In the genomic region with DNA sequence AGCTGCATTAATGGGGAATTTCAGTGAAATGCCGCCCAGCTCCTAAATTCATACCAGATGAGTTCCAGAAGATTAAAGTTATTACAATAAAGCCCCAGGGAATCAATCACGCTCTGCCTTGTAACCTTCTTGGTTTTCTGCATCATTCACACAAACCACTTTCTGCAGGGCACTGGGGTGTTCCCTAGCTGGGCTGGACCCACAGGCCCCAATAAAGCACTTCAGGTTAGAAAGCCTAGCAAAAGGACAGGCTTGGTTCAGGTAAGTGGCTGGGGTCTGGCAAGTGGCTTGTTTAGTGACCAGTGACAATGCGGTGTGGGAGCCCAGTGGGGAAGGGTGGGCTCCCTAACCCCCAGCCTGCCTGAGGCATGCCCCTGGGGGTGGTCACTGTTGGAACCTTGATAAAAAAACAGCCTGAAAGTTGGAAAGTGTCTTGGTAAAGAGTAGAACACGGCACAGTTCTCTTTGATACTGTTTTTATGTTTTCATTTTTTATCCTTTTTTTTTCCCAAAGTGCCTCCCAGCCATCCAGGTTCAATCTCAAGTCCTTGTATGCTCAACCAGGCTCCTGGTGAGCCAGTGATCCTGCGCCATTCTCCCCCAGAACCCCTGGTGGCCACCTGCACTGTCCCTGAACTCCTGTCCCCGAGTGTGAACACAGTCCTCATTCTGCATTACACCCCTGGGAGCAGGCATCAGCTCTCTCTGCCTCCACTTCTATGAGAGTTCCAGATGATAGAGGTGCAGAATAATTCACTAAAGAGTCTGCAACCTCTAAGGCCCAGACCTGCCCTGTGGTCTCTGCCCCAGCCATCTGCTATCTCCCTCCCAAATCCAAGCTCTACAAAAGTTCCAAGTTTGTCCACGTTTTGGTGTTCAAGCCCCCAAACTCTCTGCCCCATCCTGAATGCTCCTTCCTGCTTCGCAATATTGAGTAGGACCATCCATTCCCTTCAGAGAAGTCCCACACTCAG, we compare ENCODE assay signal across 23 cellular contexts. TPM values are rescaled to one million over a fixed set of nuclear protein-coding genes. Genes with fewer than 3 reads are reported as not detected.
DNase-seq lines count a peak whose midpoint lies in the region; TF ChIP-seq lines count a peak whose summit lies in the region.
"Had no signal": no experiment of that assay in that cellular context is flagged by ENCODE, and none has a peak within 500 bp of the region (broad histone marks: within the 10 kb centered on the region; RNA-seq: fewer than 3 reads in every experiment).

No MANE protein-coding gene starts in this region.

- H3K4me1 ChIP-seq in testis, result no peaks in the 10 kb centered on the region
- H3K4me1 ChIP-seq: prostate gland, suprapubic skin had no signal

- peaks cover 56% of the 10 kb centered on the region for H3K27me3 Mint-ChIP-seq in nephron (ENCODE audit: low read depth)

- TF ChIP-seq CTCF in nephron (IDR thresholded peaks at IDR 0.05; ENCODE audit: unreplicated experiment in 3 of 3) (no peak), testis (IDR thresholded peaks at IDR 0.05) (no peak)

- peak overlapping the region; percentile 44 to 59 (median 54) for H3K27ac Mint-ChIP-seq in nephron
- H3K27ac Mint-ChIP-seq: memory B cell; natural killer cell treated with Interleukin-12 subunit alpha and Interleukin-12 subunit beta and Interleukin-15 and Interleukin-18, amount 100 ng/mL, for 72 hours had no signal

- H3K9me3 ChIP-seq in testis, result no peaks in the 10 kb centered on the region
- H3K9me3 ChIP-seq: prostate gland, suprapubic skin had no signal

- no peak for TF ChIP-seq POLR2A in testis (IDR thresholded peaks at IDR 0.05)

- no peaks in the 10 kb centered on the region for H3K36me3 ChIP-seq in testis (ENCODE audit: low read depth, missing control alignments)
- H3K36me3 ChIP-seq: prostate gland, suprapubic skin had no signal

- intact Hi-C loops in testis (cut with DNase I; ENCODE audit: low total_unique reads), result no loop called here

- H3K36me3 Mint-ChIP-seq in nephron (ENCODE audit: low read depth), result no peaks in the 10 kb centered on the region
- H3K36me3 Mint-ChIP-seq: memory B cell; natural killer cell treated with Interleukin-12 subunit alpha and Interleukin-12 subunit beta and Interleukin-15 and Interleukin-18, amount 100 ng/mL, for 72 hours had no signal

- 78 to 84% methylated on average over 8 of the region's 8 CpGs for WGBS in testis, 2 donors

- H3K9me3 Mint-ChIP-seq in nephron, result peaks cover 3% of the 10 kb centered on the region
- H3K9me3 Mint-ChIP-seq: natural killer cell treated with Interleukin-12 subunit alpha and Interleukin-12 subunit beta and Interleukin-15 and Interleukin-18, amount 100 ng/mL, for 72 hours had no signal

- H3K4me3 Mint-ChIP-seq in nephron, result no peak overlapping the region
- H3K4me3 Mint-ChIP-seq: memory B cell; natural killer cell treated with Interleukin-12 subunit alpha and Interleukin-12 subunit beta and Interleukin-15 and Interleukin-18, amount 100 ng/mL, for 72 hours had no signal

- H3K4me3 ChIP-seq in testis, result no peak overlapping the region
- H3K4me3 ChIP-seq: prostate gland, smooth muscle cell, suprapubic skin had no signal

- peaks cover 32% of the 10 kb centered on the region for H3K4me1 Mint-ChIP-seq in nephron

- DNase-seq in AG08395 (ENCODE audit: low spot score), result peak; percentile 54
- peak; percentile 64 for DNase-seq in GM03348 (ENCODE audit: low spot score)
- DNase-seq in amniotic stem cell (lab: John Stamatoyannopoulos, UW), result peak; percentile 9
- DNase-seq in NCI-H1417 (lab: John Stamatoyannopoulos, UW), result no peak
- DNase-seq in middle frontal gyrus (ENCODE audit: extremely low spot score, low spot score), result no peak
- DNase-seq in SKM-1 (lab: John Stamatoyannopoulos, UW; ENCODE audit: unreplicated experiment), result no peak
- no peak for DNase-seq in testis
- DNase-seq: activated CD4-positive, alpha-beta T cell treated with anti-CD3 and anti-CD28 coated beads, Interleukin-2, amount 50 U/mL, for 1 hour; activated naive CD4-positive, alpha-beta T cell treated with anti-CD3 and anti-CD28 coated beads, Interleukin-2, amount 50 U/mL, for 16 hours; activated T-cell treated with anti-CD3 and anti-CD28 coated beads, Interleukin-2, amount 50 U/mL, for 1 hour; Kasumi-1; kidney glomerular epithelial cell; NCI-H1105; NCI-H526 treated with DMSO at 0.1 percent for 48 hours; OCI-M1; SHP77; T-helper 1 cell had no signal

- no peak overlapping the region for H3K27ac ChIP-seq in testis
- H3K27ac ChIP-seq: prostate gland, suprapubic skin had no signal

- H3K27me3 ChIP-seq in testis, result no peaks in the 10 kb centered on the region

RNA-seq across cellular contexts. Expression of a gene that starts 14.9 kb away (rescaled TPM):
- 10 to 100 TPM in 1 of 2 donors, 1 to 10 TPM in 1; 9.8 to 12.0 TPM for total RNA-seq in testis
- polyA plus RNA-seq in testis (ENCODE audit: insufficient read depth, low read depth, low replicate concordance), result 87.7 TPM

Comparison
In these comparisons a context has a peak if more than half of its experiments do, and no peak if none do; other contexts are left out.
1. DNase-seq: peak in AG08395 (single experiment), GM03348 (single experiment) and amniotic stem cell (single experiment); none in NCI-H1417 (0 of 3), middle frontal gyrus (single experiment), SKM-1 (single experiment) and testis (single experiment).